ENCODE assay signal across 8 cellular contexts in genomic region chrX:1673337-1673736, GRCh38. TPM values are rescaled to one million over a fixed set of nuclear protein-coding genes. Genes with fewer than 3 reads are reported as not detected.
DNase-seq lines count a peak whose midpoint lies in the region; ATAC-seq and TF ChIP-seq lines count a peak whose summit lies in the region.

No MANE protein-coding gene starts in this region.

- no peak for TF ChIP-seq POLR2A in right lobe of liver (IDR thresholded peaks at IDR 0.05)

- DNase-seq in SK-N-SH (peak; percentile 29), MV-4-11 (lab: John Stamatoyannopoulos, UW) (peak; percentile 27), right lobe of liver (no peak), NCI-H128 (lab: John Stamatoyannopoulos, UW; ENCODE audit: unreplicated experiment) (no peak)
- DNase-seq in activated naive CD8-positive, alpha-beta T cell treated with anti-CD3 and anti-CD28 coated beads for 36 hours: peak; percentile 20

- TF ChIP-seq EP300 in SK-N-SH (IDR thresholded peaks at IDR 0.05; ENCODE audit: borderline replicate concordance in 1 of 2, low read depth in 1 of 2, low read length in 1 of 2): no peak

- no peak overlapping the region for H2AFZ ChIP-seq in SK-N-SH (ENCODE audit: low read depth)

- ATAC-seq in SK-N-SH treated with all-trans-retinoic acid at 6 μM for 48 hours (no peak; the same call in 2 of the 3 replicates), right lobe of liver (peak; percentile 27 to 75 (median 58)), HG02870 (IDR thresholded peaks at IDR 0.05; ENCODE audit: unreplicated experiment) (no peak), GM19463 (IDR thresholded peaks at IDR 0.05; ENCODE audit: unreplicated experiment) (no peak)

- POLR2A ChIA-PET in SK-N-SH (lab: Yijun Ruan, JAX): no interaction called here

- H3K9me3 Mint-ChIP-seq in activated naive CD8-positive, alpha-beta T cell treated with anti-CD3 and anti-CD28 coated beads for 36 hours: peaks cover 2% of the 10 kb centered on the region

- no peak overlapping the region for H3K27ac Mint-ChIP-seq in activated naive CD8-positive, alpha-beta T cell treated with anti-CD3 and anti-CD28 coated beads for 36 hours

- H3F3A ChIP-seq in SK-N-SH (replicated peaks; ENCODE audit: insufficient read depth): no peaks in the 10 kb centered on the region

- H3K4me2 ChIP-seq in SK-N-SH: no peak overlapping the region

- H3K36me3 ChIP-seq in SK-N-SH (replicated peaks in 1 of 2; ENCODE audit: control insufficient read depth in 1 of 2, insufficient read depth in 2 of 2, low read length in 1 of 2) (no peaks in the 10 kb centered on the region), right lobe of liver (no peaks in the 10 kb centered on the region)

- no peaks in the 10 kb centered on the region for H3K9me3 ChIP-seq in SK-N-SH
- no peaks in the 10 kb centered on the region for H3K9me3 ChIP-seq in right lobe of liver

- H4K20me1 ChIP-seq in SK-N-SH (ENCODE audit: insufficient read depth): no peaks in the 10 kb centered on the region

- peaks cover 25% of the 10 kb centered on the region for H3K36me3 Mint-ChIP-seq in activated naive CD8-positive, alpha-beta T cell treated with anti-CD3 and anti-CD28 coated beads for 36 hours

- WGBS in SK-N-SH (ENCODE audit: low lambda C conversion rate): 60% methylated on average over 7 of the region's 7 CpGs
- WGBS in right lobe of liver (ENCODE audit: insufficient coverage, low coverage, low lambda C conversion rate, missing lambda C conversion rate): 50% methylated on average over 4 of the region's 7 CpGs

- no peaks in the 10 kb centered on the region for H3K9me2 ChIP-seq in SK-N-SH

- peak; percentile 42 for TF ChIP-seq RAD21 in SK-N-SH (IDR thresholded peaks at IDR 0.05; ENCODE audit: low read length)

- intact Hi-C loops in right lobe of liver (cut with DNase I): no loop called here

- peak; percentile 77 for TF ChIP-seq CTCF in SK-N-SH (IDR thresholded peaks at IDR 0.05)
- TF ChIP-seq CTCF in right lobe of liver (IDR thresholded peaks at IDR 0.05): peak; percentile 50 to 64 (median 56)

- no peak overlapping the region for H3K4me3 Mint-ChIP-seq in activated naive CD8-positive, alpha-beta T cell treated with anti-CD3 and anti-CD28 coated beads for 36 hours

- H3K27me3 ChIP-seq in SK-N-SH (ENCODE audit: insufficient read depth) (0 out of 2 replicates have a peak, but pooled peaks cover 4% of the 10 kb centered on the region), right lobe of liver (no peaks in the 10 kb centered on the region)

- H3K27me3 Mint-ChIP-seq in activated naive CD8-positive, alpha-beta T cell treated with anti-CD3 and anti-CD28 coated beads for 36 hours: no peaks in the 10 kb centered on the region

- H3K79me2 ChIP-seq in SK-N-SH (ENCODE audit: insufficient read depth): no peaks in the 10 kb centered on the region

- CTCF ChIA-PET in SK-N-SH (lab: Yijun Ruan, JAX): no interaction called here

- H3K4me1 ChIP-seq in SK-N-SH (ENCODE audit: control insufficient read depth in 1 of 2, insufficient read depth in 2 of 2, low read depth in 1 of 2, low read length in 1 of 2): no peaks in the 10 kb centered on the region
- no peaks in the 10 kb centered on the region for H3K4me1 ChIP-seq in right lobe of liver

- H3K27ac ChIP-seq in SK-N-SH (ENCODE audit: low read depth in 2 of 2, low read length in 1 of 2) (no peak overlapping the region), right lobe of liver (no peak overlapping the region)

- H3K4me1 Mint-ChIP-seq in activated naive CD8-positive, alpha-beta T cell treated with anti-CD3 and anti-CD28 coated beads for 36 hours: peaks cover 2% of the 10 kb centered on the region

- H3K4me3 ChIP-seq in SK-N-SH (ENCODE audit: low read depth in 2 of 2, low read length in 1 of 2) (no peak overlapping the region), right lobe of liver (no peak overlapping the region)

- no peak overlapping the region for H3K9ac ChIP-seq in SK-N-SH

TF ChIP-seq in SK-N-SH, 30 proteins besides CTCF, POLR2A, EP300 and RAD21:
- TF ChIP-seq SMC3 (IDR thresholded peaks at IDR 0.05; ENCODE audit: low read depth, low read length) (peak; percentile 45), TAF1 (IDR thresholded peaks at IDR 0.05; ENCODE audit: borderline replicate concordance, low read depth, low read length) (no peak)

TF ChIP-seq in SK-N-SH treated with all-trans-retinoic acid at 6 μM for 48 hours, 23 proteins besides CTCF, POLR2A, EP300 and RAD21 (continues in another document):
- no peak for TF ChIP-seq SNAI2 (CRISPR knock-in tag; IDR thresholded peaks at IDR 0.05)
- TF ChIP-seq, protein P1, sequence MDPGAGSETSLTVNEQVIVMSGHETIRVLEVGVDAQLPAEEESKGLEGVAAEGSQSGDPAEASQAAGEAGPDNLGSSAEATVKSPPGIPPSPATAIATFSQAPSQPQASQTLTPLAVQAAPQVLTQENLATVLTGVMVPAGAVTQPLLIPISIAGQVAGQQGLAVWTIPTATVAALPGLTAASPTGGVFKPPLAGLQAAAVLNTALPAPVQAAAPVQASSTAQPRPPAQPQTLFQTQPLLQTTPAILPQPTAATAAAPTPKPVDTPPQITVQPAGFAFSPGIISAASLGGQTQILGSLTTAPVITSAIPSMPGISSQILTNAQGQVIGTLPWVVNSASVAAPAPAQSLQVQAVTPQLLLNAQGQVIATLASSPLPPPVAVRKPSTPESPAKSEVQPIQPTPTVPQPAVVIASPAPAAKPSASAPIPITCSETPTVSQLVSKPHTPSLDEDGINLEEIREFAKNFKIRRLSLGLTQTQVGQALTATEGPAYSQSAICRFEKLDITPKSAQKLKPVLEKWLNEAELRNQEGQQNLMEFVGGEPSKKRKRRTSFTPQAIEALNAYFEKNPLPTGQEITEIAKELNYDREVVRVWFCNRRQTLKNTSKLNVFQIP (CRISPR knock-in tag; IDR thresholded peaks at IDR 0.05; ENCODE audit: borderline replicate concordance, low read depth): no peak
- TF ChIP-seq, protein P2, sequence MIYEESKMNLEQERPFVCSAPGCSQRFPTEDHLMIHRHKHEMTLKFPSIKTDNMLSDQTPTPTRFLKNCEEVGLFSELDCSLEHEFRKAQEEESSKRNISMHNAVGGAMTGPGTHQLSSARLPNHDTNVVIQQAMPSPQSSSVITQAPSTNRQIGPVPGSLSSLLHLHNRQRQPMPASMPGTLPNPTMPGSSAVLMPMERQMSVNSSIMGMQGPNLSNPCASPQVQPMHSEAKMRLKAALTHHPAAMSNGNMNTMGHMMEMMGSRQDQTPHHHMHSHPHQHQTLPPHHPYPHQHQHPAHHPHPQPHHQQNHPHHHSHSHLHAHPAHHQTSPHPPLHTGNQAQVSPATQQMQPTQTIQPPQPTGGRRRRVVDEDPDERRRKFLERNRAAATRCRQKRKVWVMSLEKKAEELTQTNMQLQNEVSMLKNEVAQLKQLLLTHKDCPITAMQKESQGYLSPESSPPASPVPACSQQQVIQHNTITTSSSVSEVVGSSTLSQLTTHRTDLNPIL (CRISPR knock-in tag; IDR thresholded peaks at IDR 0.05; ENCODE audit: low read depth): no peak
- no peak for TF ChIP-seq OSR1 (CRISPR knock-in tag; IDR thresholded peaks at IDR 0.05)
- no peak for TF ChIP-seq ESRRG (CRISPR knock-in tag; IDR thresholded peaks at IDR 0.05)
- no peak for TF ChIP-seq PPARA (CRISPR knock-in tag; IDR thresholded peaks at IDR 0.05; ENCODE audit: borderline replicate concordance)
- TF ChIP-seq ZNF8 (CRISPR knock-in tag; IDR thresholded peaks at IDR 0.05): no peak
- no peak for TF ChIP-seq BACH2 (CRISPR knock-in tag; IDR thresholded peaks at IDR 0.05; ENCODE audit: borderline replicate concordance)
- no peak for TF ChIP-seq CSDC2 (CRISPR knock-in tag; IDR thresholded peaks at IDR 0.05)
- TF ChIP-seq, protein P3, sequence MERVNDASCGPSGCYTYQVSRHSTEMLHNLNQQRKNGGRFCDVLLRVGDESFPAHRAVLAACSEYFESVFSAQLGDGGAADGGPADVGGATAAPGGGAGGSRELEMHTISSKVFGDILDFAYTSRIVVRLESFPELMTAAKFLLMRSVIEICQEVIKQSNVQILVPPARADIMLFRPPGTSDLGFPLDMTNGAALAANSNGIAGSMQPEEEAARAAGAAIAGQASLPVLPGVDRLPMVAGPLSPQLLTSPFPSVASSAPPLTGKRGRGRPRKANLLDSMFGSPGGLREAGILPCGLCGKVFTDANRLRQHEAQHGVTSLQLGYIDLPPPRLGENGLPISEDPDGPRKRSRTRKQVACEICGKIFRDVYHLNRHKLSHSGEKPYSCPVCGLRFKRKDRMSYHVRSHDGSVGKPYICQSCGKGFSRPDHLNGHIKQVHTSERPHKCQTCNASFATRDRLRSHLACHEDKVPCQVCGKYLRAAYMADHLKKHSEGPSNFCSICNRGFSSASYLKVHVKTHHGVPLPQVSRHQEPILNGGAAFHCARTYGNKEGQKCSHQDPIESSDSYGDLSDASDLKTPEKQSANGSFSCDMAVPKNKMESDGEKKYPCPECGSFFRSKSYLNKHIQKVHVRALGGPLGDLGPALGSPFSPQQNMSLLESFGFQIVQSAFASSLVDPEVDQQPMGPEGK (CRISPR knock-in tag; IDR thresholded peaks at IDR 0.05; ENCODE audit: borderline replicate concordance): no peak
- no peak for TF ChIP-seq GLIS3 (CRISPR knock-in tag; IDR thresholded peaks at IDR 0.05)
- TF ChIP-seq TOX (CRISPR knock-in tag; IDR thresholded peaks at IDR 0.05; ENCODE audit: borderline replicate concordance): no peak

RNA-seq across cellular contexts. Expression of gene ASMT, which starts 58.5 kb away (rescaled TPM):
- polyA plus RNA-seq in SK-N-SH (2012; rRNA removed): 0.26 TPM in 1 of 2 replicates, not detected in the other
- 0.08 TPM in 2 replicates for polyA plus RNA-seq in SK-N-SH (2012; cell fraction: cytosol; rRNA removed)
- polyA plus RNA-seq in SK-N-SH (2012; cell fraction: nucleus; rRNA removed): 0.20 and 0.54 TPM in 2 replicates
- under 1 TPM in 1 of 2 experiments, not detected in 1; 0.54 TPM for total RNA-seq in activated naive CD8-positive, alpha-beta T cell treated with anti-CD3 and anti-CD28 coated beads for 36 hours
- total RNA-seq in right lobe of liver: under 1 TPM in 1 of 6 experiments, not detected in 5; 0.13 TPM

Comparison
In these comparisons a context has a peak if more than half of its experiments do, and no peak if none do; other contexts are left out.
1. DNase-seq: peak in SK-N-SH (single experiment), MV-4-11 (single experiment) and activated naive CD8-positive, alpha-beta T cell treated with anti-CD3 and anti-CD28 coated beads for 36 hours (single experiment); none in right lobe of liver (0 of 3) and NCI-H128 (single experiment).
2. ATAC-seq: peak in right lobe of liver (4 of 4); none in SK-N-SH treated with all-trans-retinoic acid at 6 μM for 48 hours (single experiment), HG02870 (single experiment) and GM19463 (single experiment).